In genomic region chr1:26694597-26695416, GRCh38 we compare ENCODE assay signal across 8 cellular contexts. TPM values are rescaled to one million over a fixed set of nuclear protein-coding genes. Genes with fewer than 3 reads are reported as not detected.
A peak's percentile ranks its signal among the peaks of the same experiment; 100 is the strongest.
DNase-seq lines count a peak whose midpoint lies in the region; ATAC-seq and TF ChIP-seq lines count a peak whose summit lies in the region.

No MANE protein-coding gene starts in this region.

- H3K9ac ChIP-seq in Karpas-422 (ENCODE audit: low read length) (peak overlapping the region; percentile 95), mucosa of rectum (ENCODE audit: low read depth in 1 of 2, low read length in 2 of 2) (peak overlapping the region; percentile 72 to 75)

- peak in 1 of 3 donors; percentile 70 for DNase-seq in CD4-positive, CD25-positive, alpha-beta regulatory T cell
- DNase-seq in Karpas-422 (peak; percentile 63), MCF 10A (ENCODE audit: unreplicated experiment) (no peak), COR-L47 (lab: John Stamatoyannopoulos, UW) (no peak), NCI-H2029 (lab: John Stamatoyannopoulos, UW) (no peak), GM19238 (ENCODE audit: insufficient read length, low spot score) (no peak), HuH-7 (ENCODE audit: low spot score) (no peak)

- H3K9me3 ChIP-seq in CD4-positive, CD25-positive, alpha-beta regulatory T cell (ENCODE audit: control insufficient read depth in 2 of 2, low read length in 2 of 2), result no peaks in the 10 kb centered on the region
- H3K9me3 ChIP-seq in Karpas-422 (ENCODE audit: low read length) (no peaks in the 10 kb centered on the region), mucosa of rectum (ENCODE audit: control insufficient read depth in 2 of 2, low read length in 2 of 2) (no peaks in the 10 kb centered on the region)

- no peaks in the 10 kb centered on the region for H3K9me2 ChIP-seq in Karpas-422 (replicated peaks; ENCODE audit: insufficient read depth, low read length)

- intact Hi-C loops in MCF 10A (cut with micrococcal nuclease), result no loop called here

- BruUV-seq in MCF 10A (replicated peaks; lab: Mats Ljungman, UMichigan), result TSS peak; percentile 46

- H3K4me3 Mint-ChIP-seq in CD4-positive, CD25-positive, alpha-beta regulatory T cell, result peak overlapping the region; percentile 91 to 94 (median 94)
- no peak overlapping the region for H3K4me3 Mint-ChIP-seq in MCF 10A (ENCODE audit: unreplicated experiment)

- H3K27me3 ChIP-seq in CD4-positive, CD25-positive, alpha-beta regulatory T cell (ENCODE audit: control insufficient read depth, insufficient read depth, low read length), result no peaks in the 10 kb centered on the region
- H3K27me3 ChIP-seq in Karpas-422 (ENCODE audit: low read length) (no peaks in the 10 kb centered on the region), mucosa of rectum (ENCODE audit: control insufficient read depth in 2 of 2, insufficient read depth in 2 of 2, low read length in 2 of 2) (no peaks in the 10 kb centered on the region)

- H3K27ac ChIP-seq in CD4-positive, CD25-positive, alpha-beta regulatory T cell (ENCODE audit: insufficient read depth, low read length, poor library complexity, severe bottlenecking), result peak overlapping the region; percentile 89
- H3K27ac ChIP-seq in Karpas-422 (ENCODE audit: low read length) (no peak overlapping the region), mucosa of rectum (ENCODE audit: low read depth in 2 of 2, low read length in 2 of 2) (peak overlapping the region; percentile 92 to 97)

- H3K4me2 ChIP-seq in Karpas-422 (ENCODE audit: low read depth, low read length, poor library complexity, severe bottlenecking), result peak overlapping the region; percentile 93

- peaks cover 35% of the 10 kb centered on the region for H3K79me2 ChIP-seq in Karpas-422 (ENCODE audit: low read length)

- peaks cover 15 to 33% (median 24%) of the 10 kb centered on the region in 4 donors for H3K4me1 Mint-ChIP-seq in CD4-positive, CD25-positive, alpha-beta regulatory T cell
- peaks cover 13% of the 10 kb centered on the region for H3K4me1 Mint-ChIP-seq in MCF 10A (ENCODE audit: insufficient read depth, unreplicated experiment)

- H2AFZ ChIP-seq in Karpas-422 (ENCODE audit: low read length), result 0 out of 2 replicates have a peak overlapping the region, but pooled peaks have one; percentile 44

- peak overlapping the region; percentile 91 for H3K4me3 ChIP-seq in CD4-positive, CD25-positive, alpha-beta regulatory T cell (ENCODE audit: low read depth, low read length)
- peak overlapping the region; percentile 71 for H3K4me3 ChIP-seq in Karpas-422 (ENCODE audit: low read length)
- H3K4me3 ChIP-seq in mucosa of rectum (ENCODE audit: low read length in 2 of 2), result peak overlapping the region; percentile 80 to 88

- H3K36me3 Mint-ChIP-seq in CD4-positive, CD25-positive, alpha-beta regulatory T cell, result no peaks in the 10 kb centered on the region
- peaks cover 7% of the 10 kb centered on the region for H3K36me3 Mint-ChIP-seq in MCF 10A (ENCODE audit: insufficient read depth, unreplicated experiment)

- TF ChIP-seq CTCF in MCF 10A (IDR thresholded peaks at IDR 0.05; ENCODE audit: unreplicated experiment), result no peak

- peaks cover 16% of the 10 kb centered on the region for H4K20me1 ChIP-seq in Karpas-422 (ENCODE audit: insufficient read depth, low read depth, low read length)

- H3K27me3 Mint-ChIP-seq in CD4-positive, CD25-positive, alpha-beta regulatory T cell, result peaks cover 7% of the 10 kb centered on the region
- H3K27me3 Mint-ChIP-seq in MCF 10A (ENCODE audit: insufficient read depth, unreplicated experiment), result no peaks in the 10 kb centered on the region

- CTCF ChIA-PET in MCF 10A (lab: Yijun Ruan, JAX), result interaction anchor here (0.8 to 5.1 kb wide), 2 partner anchors 16 to 94 kb away, joined by 6 to 54 read pairs; no protein-coding TSS in a partner anchor

- H3K9me3 Mint-ChIP-seq in CD4-positive, CD25-positive, alpha-beta regulatory T cell, result no peaks in the 10 kb centered on the region
- H3K9me3 Mint-ChIP-seq in MCF 10A (ENCODE audit: unreplicated experiment), result no peaks in the 10 kb centered on the region

- peak overlapping the region; percentile 93 to 97 (median 96) for H3K27ac Mint-ChIP-seq in CD4-positive, CD25-positive, alpha-beta regulatory T cell
- peak overlapping the region; percentile 71 for H3K27ac Mint-ChIP-seq in MCF 10A (ENCODE audit: low read depth, unreplicated experiment)

- no peak for ATAC-seq in CD4-positive, CD25-positive, alpha-beta regulatory T cell (ENCODE audit: low read depth in 2 of 2)

- POLR2A ChIA-PET in MCF 10A (lab: Yijun Ruan, JAX), result interaction anchor here (0.6 to 7.5 kb wide), 13 partner anchors 10 to 317 kb away, joined by 3 to 109 read pairs (median 20); partner anchors contain the start of genes HMGN2 and PIGV

- H3K4me1 ChIP-seq in CD4-positive, CD25-positive, alpha-beta regulatory T cell (ENCODE audit: control insufficient read depth, insufficient read depth, low read length, poor library complexity, severe bottlenecking), result peaks cover 47% of the 10 kb centered on the region
- peaks cover 55% of the 10 kb centered on the region for H3K4me1 ChIP-seq in Karpas-422 (ENCODE audit: low read length)
- peaks cover 36 to 44% of the 10 kb centered on the region in 2 donors for H3K4me1 ChIP-seq in mucosa of rectum (ENCODE audit: control insufficient read depth in 2 of 2, insufficient read depth in 2 of 2, low read length in 2 of 2)

- H3K36me3 ChIP-seq in CD4-positive, CD25-positive, alpha-beta regulatory T cell (ENCODE audit: control insufficient read depth, insufficient read depth, low read length), result no peaks in the 10 kb centered on the region
- peaks cover 10% of the 10 kb centered on the region; the same call in 1 of the 2 replicates for H3K36me3 ChIP-seq in Karpas-422 (ENCODE audit: insufficient read depth, low read length)
- no peaks in the 10 kb centered on the region for H3K36me3 ChIP-seq in mucosa of rectum (ENCODE audit: control insufficient read depth in 2 of 2, insufficient read depth in 2 of 2, low read length in 2 of 2)

RNA-seq across cellular contexts. Expression of gene ARID1A, which starts 1.0 kb away (rescaled TPM):
- total RNA-seq in CD4-positive, CD25-positive, alpha-beta regulatory T cell, result 139 TPM
- 10 to 100 TPM in 3 of 4 donors, 1 to 10 TPM in 1; 9.5 to 13.4 (median 13.0) TPM for polyA plus RNA-seq in CD4-positive, CD25-positive, alpha-beta regulatory T cell
- total RNA-seq in Karpas-422 (2014; rRNA removed; shearing (Covaris generic); ENCODE audit: low replicate concordance), result 55.8 and 73.1 TPM in 2 replicates
- 54.2 and 56.9 TPM in 2 replicates for total RNA-seq in MCF 10A (2022)
